Comparison of ENCODE assay signal across 7 cellular contexts in the genomic region with DNA sequence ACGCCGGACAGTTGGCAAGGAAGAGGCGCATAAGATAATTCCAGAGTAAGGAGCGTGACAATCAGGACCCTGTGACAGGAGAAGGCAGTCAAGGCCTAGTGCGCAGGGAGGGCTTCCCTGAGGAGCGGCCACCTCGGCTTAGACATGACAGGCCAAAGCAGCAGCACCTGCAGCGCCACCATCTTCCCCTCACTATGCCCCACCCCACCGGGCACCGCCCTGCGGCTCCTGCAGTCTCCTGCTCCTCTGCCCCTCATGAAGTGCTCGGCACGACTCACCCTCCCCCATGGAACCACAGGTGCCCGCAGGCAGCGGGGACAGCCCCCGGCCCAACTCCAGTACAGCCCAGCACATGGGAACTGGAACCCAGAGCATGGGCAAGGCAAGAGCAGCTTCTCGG.
"Had no signal": no experiment of that assay in that cellular context is flagged by ENCODE, and none has a peak within 500 bp of the region (broad histone marks: within the 10 kb centered on the region; RNA-seq: fewer than 3 reads in every experiment).

No MANE protein-coding gene starts in this region.

- H3K4me3 Mint-ChIP-seq: GM23338, H9, IgD-negative memory B cell had no signal

- H3K27me3 Mint-ChIP-seq: IgD-negative memory B cell had no signal

- H3K4me1 Mint-ChIP-seq: GM23338, H9 had no signal

- H2AFZ ChIP-seq: GM23338 had no signal

- H3K4me2 ChIP-seq: GM23338 had no signal

- H3K9me3 Mint-ChIP-seq: GM23338, H9, IgD-negative memory B cell had no signal

- ATAC-seq: GM23338 had no signal

- H3K27ac Mint-ChIP-seq: GM23338 had no signal

- FAIRE-seq: H1, H54, HTR-8/SVneo had no signal

- H3K4me3 ChIP-seq: GM23338 had no signal

- DNase-seq: H9, HCEC 1CT had no signal

- H3K36me3 Mint-ChIP-seq: IgD-negative memory B cell had no signal
